ENCODE assay signal across 13 cellular contexts in the genomic region with DNA sequence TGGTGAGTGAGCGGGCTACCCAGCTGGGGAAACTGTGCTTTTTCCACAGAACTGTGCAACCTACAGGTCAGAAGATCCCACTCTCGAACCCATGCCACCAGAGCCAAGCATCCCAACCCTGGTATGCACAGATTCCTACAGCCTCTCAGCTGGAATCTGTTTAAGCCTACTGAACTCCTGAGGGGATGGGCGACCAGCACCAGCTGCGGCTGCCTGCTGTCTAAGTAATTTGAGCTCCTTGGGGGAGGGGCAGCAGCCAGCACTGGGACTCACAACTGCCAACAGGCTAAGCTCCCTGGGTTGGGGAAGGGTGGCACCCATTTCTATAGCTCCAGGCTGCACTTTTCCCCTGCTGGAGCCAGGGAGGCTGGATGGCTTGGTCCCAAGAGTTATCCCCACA. TPM values are rescaled to one million over a fixed set of nuclear protein-coding genes. Genes with fewer than 3 reads are reported as not detected.
DNase-seq lines count a peak whose midpoint lies in the region; ATAC-seq and TF ChIP-seq lines count a peak whose summit lies in the region.
"Had no signal": no experiment of that assay in that cellular context is flagged by ENCODE, and none has a peak within 500 bp of the region (broad histone marks: within the 10 kb centered on the region; RNA-seq: fewer than 3 reads in every experiment).

No MANE protein-coding gene starts in this region.

- peaks cover 3% of the 10 kb centered on the region for H3K4me1 Mint-ChIP-seq in neural progenitor cell

- H3K36me3 ChIP-seq in WERI-Rb-1 (no peaks in the 10 kb centered on the region), neural progenitor cell (no peaks in the 10 kb centered on the region), Peyer's patch (no peaks in the 10 kb centered on the region)
- H3K36me3 ChIP-seq: gastrocnemius medialis had no signal

- H3K9me3 Mint-ChIP-seq in neural progenitor cell: peaks cover 13% of the 10 kb centered on the region

- H3K36me3 Mint-ChIP-seq in neural progenitor cell: no peaks in the 10 kb centered on the region

- H3K27me3 ChIP-seq in WERI-Rb-1 (ENCODE audit: insufficient read depth, low read depth, severe bottlenecking) (no peaks in the 10 kb centered on the region), neural progenitor cell (no peaks in the 10 kb centered on the region), Peyer's patch (no peaks in the 10 kb centered on the region)
- H3K27me3 ChIP-seq: gastrocnemius medialis had no signal

- TF ChIP-seq CTCF in WERI-Rb-1 (IDR thresholded peaks at IDR 0.05; ENCODE audit: low read depth, low read length) (no peak), neural progenitor cell (IDR thresholded peaks at IDR 0.05) (no peak), Peyer's patch (IDR thresholded peaks at IDR 0.05) (no peak)

- H3K4me3 Mint-ChIP-seq in neural progenitor cell: no peak overlapping the region

- no peak for ATAC-seq in GM18858 (IDR thresholded peaks at IDR 0.05; ENCODE audit: unreplicated experiment)
- no peak for ATAC-seq in HG02973 (IDR thresholded peaks at IDR 0.05; ENCODE audit: unreplicated experiment)
- no peak for ATAC-seq in HG03457 (IDR thresholded peaks at IDR 0.05; ENCODE audit: unreplicated experiment)
- ATAC-seq: gastrocnemius medialis had no signal

- H3F3A ChIP-seq in neural progenitor cell (ENCODE audit: low read depth): peaks cover 8% of the 10 kb centered on the region

- H2AFZ ChIP-seq in neural progenitor cell (replicated peaks): no peak overlapping the region

- H3K9ac ChIP-seq in neural progenitor cell: no peak overlapping the region

- no peaks in the 10 kb centered on the region for H4K20me1 ChIP-seq in neural progenitor cell (ENCODE audit: low read depth)

- DNase-seq in H4 (ENCODE audit: low spot score) (peak; percentile 96), NCI-H2107 (lab: John Stamatoyannopoulos, UW) (peak; percentile 75), WERI-Rb-1 (peak; percentile 93), neural progenitor cell (ENCODE audit: low spot score) (peak; percentile 81), Peyer's patch (no peak)
- DNase-seq: activated CD8-positive, alpha-beta memory T cell treated with anti-CD3 and anti-CD28 coated beads, Interleukin-2, amount 50 U/mL, for 4 hours; NCI-H2227 treated with DMSO at 0.1 percent for 48 hours; T-helper 9 cell had no signal

- H3K79me2 ChIP-seq in neural progenitor cell (ENCODE audit: low read depth): peaks cover 63% of the 10 kb centered on the region

- H3K27ac ChIP-seq in WERI-Rb-1 (peak overlapping the region; percentile 77), neural progenitor cell (no peak overlapping the region), Peyer's patch (no peak overlapping the region)
- H3K27ac ChIP-seq: gastrocnemius medialis had no signal

- peaks cover 3% of the 10 kb centered on the region for H3K27me3 Mint-ChIP-seq in neural progenitor cell (ENCODE audit: insufficient read depth, low read depth)

- no peak overlapping the region for H3K27ac Mint-ChIP-seq in neural progenitor cell

- peak overlapping the region; percentile 51 for H3K4me2 ChIP-seq in neural progenitor cell

- H3K9me3 ChIP-seq in WERI-Rb-1 (ENCODE audit: severe bottlenecking) (no peaks in the 10 kb centered on the region), neural progenitor cell (ENCODE audit: low read depth) (peaks cover 3% of the 10 kb centered on the region), Peyer's patch (peaks cover 0 to 2% (median 0%) of the 10 kb centered on the region in 4 donors)
- H3K9me3 ChIP-seq: gastrocnemius medialis had no signal

- H3K4me1 ChIP-seq in neural progenitor cell (peaks cover 26% of the 10 kb centered on the region), Peyer's patch (no peaks in the 10 kb centered on the region)

- no peak overlapping the region for H3K4me3 ChIP-seq in WERI-Rb-1 (ENCODE audit: low read depth, low read length)
- H3K4me3 ChIP-seq in neural progenitor cell: no peak overlapping the region
- no peak overlapping the region for H3K4me3 ChIP-seq in Peyer's patch
- H3K4me3 ChIP-seq: gastrocnemius medialis had no signal

- TF ChIP-seq POLR2A in Peyer's patch (IDR thresholded peaks at IDR 0.05): no peak

RNA-seq across cellular contexts. Expression of gene CYP27C1, which starts 11.8 kb away (rescaled TPM):
- 0.08 and 0.75 TPM in 2 replicates for total RNA-seq in H4 (2014; rRNA removed; shearing (Covaris generic))
- 3.0 and 3.8 TPM in 2 replicates for total RNA-seq in neural progenitor cell (ENCODE audit: low replicate concordance)
- under 1 TPM in 1 of 4 donors, not detected in 3; 0.13 TPM for total RNA-seq in Peyer's patch
- total RNA-seq: cardiac septum, gastrocnemius medialis had no signal

Comparison
In these comparisons a context has a peak if more than half of its experiments do, and no peak if none do; other contexts are left out.
1. DNase-seq: peak in H4 (single experiment), NCI-H2107 (single experiment), WERI-Rb-1 (single experiment) and neural progenitor cell (single experiment); none in Peyer's patch (0 of 3).